11 cellular contexts compared by ENCODE assay signal in genomic region chr1:39133340-39133684, GRCh38.
DNase-seq lines count a peak whose midpoint lies in the region; ATAC-seq and TF ChIP-seq lines count a peak whose summit lies in the region.
"Had no signal": no experiment of that assay in that cellular context is flagged by ENCODE, and none has a peak within 500 bp of the region (broad histone marks: within the 10 kb centered on the region; RNA-seq: fewer than 3 reads in every experiment).

No MANE protein-coding gene starts in this region.

- H4K20me1 ChIP-seq in H9 (ENCODE audit: control insufficient read depth, insufficient read depth, insufficient read length): peaks cover 2% of the 10 kb centered on the region

- H3K9me3 ChIP-seq in H9 (ENCODE audit: control insufficient read depth, low read depth, low read length): no peaks in the 10 kb centered on the region
- no peaks in the 10 kb centered on the region for H3K9me3 ChIP-seq in skeletal muscle tissue (ENCODE audit: control insufficient read depth in 3 of 3, low read length in 3 of 3)
- H3K9me3 ChIP-seq in CD8-positive, alpha-beta memory T cell (ENCODE audit: low read length): no peaks in the 10 kb centered on the region

- CTCF ChIA-PET in CD8-positive, alpha-beta memory T cell (lab: Charles Lee): interaction anchor here (0.9 kb wide), 1 partner anchor 125 kb away, joined by 3 read pairs; no protein-coding TSS in a partner anchor
- CTCF ChIA-PET in activated CD4-positive, alpha-beta T cell treated with anti-CD3 and anti-CD28 coated beads, Interleukin-2, amount 10 ng/mL, durations not matched to agents 7 days and 5 days (lab: Charles Lee): interaction anchor here (0.6 kb wide), 1 partner anchor 33 kb away, joined by 3 read pairs; no protein-coding TSS in a partner anchor

- H3K9me3 Mint-ChIP-seq in H9 (no peaks in the 10 kb centered on the region), brain (no peaks in the 10 kb centered on the region)
- no peaks in the 10 kb centered on the region for H3K9me3 Mint-ChIP-seq in activated naive CD8-positive, alpha-beta T cell treated with anti-CD3 and anti-CD28 coated beads, Interleukin-2, amount 50 U/mL, for 24 hours
- H3K9me3 Mint-ChIP-seq in CD8-positive, alpha-beta memory T cell: no peaks in the 10 kb centered on the region
- no peaks in the 10 kb centered on the region for H3K9me3 Mint-ChIP-seq in activated CD4-positive, alpha-beta T cell treated with anti-CD3 and anti-CD28 coated beads, Interleukin-2, amount 10 ng/mL, durations not matched to agents 7 days and 5 days
- H3K9me3 Mint-ChIP-seq: central memory CD8-positive, alpha-beta T cell had no signal

- H3K27ac Mint-ChIP-seq in H9: peak overlapping the region; percentile 82 to 99 (median 99)
- H3K27ac Mint-ChIP-seq in brain: peak overlapping the region; percentile 80 to 97 (median 93)
- H3K27ac Mint-ChIP-seq in activated naive CD8-positive, alpha-beta T cell treated with anti-CD3 and anti-CD28 coated beads, Interleukin-2, amount 50 U/mL, for 24 hours: no peak overlapping the region
- H3K27ac Mint-ChIP-seq in CD8-positive, alpha-beta memory T cell: no peak overlapping the region
- no peak overlapping the region for H3K27ac Mint-ChIP-seq in activated CD4-positive, alpha-beta T cell treated with anti-CD3 and anti-CD28 coated beads, Interleukin-2, amount 10 ng/mL, durations not matched to agents 7 days and 5 days
- H3K27ac Mint-ChIP-seq: activated CD4-positive, alpha-beta T cell treated with anti-CD3 and anti-CD28 coated beads for 36 hours had no signal

- peaks cover 26% of the 10 kb centered on the region; the same call in 1 of the 2 replicates for H3K79me2 ChIP-seq in H9 (ENCODE audit: insufficient read depth, low read length)

- H3K14ac ChIP-seq in H9 (ENCODE audit: insufficient read depth, low read length): no peak overlapping the region

- peaks cover 3% of the 10 kb centered on the region for H3K79me1 ChIP-seq in H9 (ENCODE audit: insufficient read depth, low read depth, low read length, poor library complexity, severe bottlenecking)

- H2BK12ac ChIP-seq in H9 (ENCODE audit: insufficient read length, low read depth, low read length): no peak overlapping the region

- H3K4me2 ChIP-seq in H9 (ENCODE audit: insufficient read depth, insufficient read length, low read length): no peak overlapping the region

- POLR2A ChIA-PET in CD8-positive, alpha-beta memory T cell (lab: Charles Lee): no interaction called here
- POLR2A ChIA-PET in activated CD4-positive, alpha-beta T cell treated with anti-CD3 and anti-CD28 coated beads, Interleukin-2, amount 10 ng/mL, durations not matched to agents 7 days and 5 days (lab: Charles Lee): no interaction called here

- H2BK20ac ChIP-seq in H9 (ENCODE audit: low read depth, low read length, poor library complexity, severe bottlenecking): no peak overlapping the region

- WGBS in H9 (ENCODE audit: extremely low coverage, insufficient read length, low lambda C conversion rate): no CpG with 5 or more reads among the region's 1 CpG

- H3K23ac ChIP-seq in H9 (ENCODE audit: insufficient read length, low read depth, low read length): no peak overlapping the region

- H2BK15ac ChIP-seq in H9 (ENCODE audit: low read depth, low read length): no peak overlapping the region

- no peak overlapping the region for H3K4ac ChIP-seq in H9 (ENCODE audit: low read depth, low read length)

- H3K4me1 Mint-ChIP-seq in H9 (peaks cover 42 to 57% of the 10 kb centered on the region in 2 experiments), brain (peaks cover 56% of the 10 kb centered on the region)
- peaks cover 13% of the 10 kb centered on the region for H3K4me1 Mint-ChIP-seq in activated naive CD8-positive, alpha-beta T cell treated with anti-CD3 and anti-CD28 coated beads, Interleukin-2, amount 50 U/mL, for 24 hours
- no peaks in the 10 kb centered on the region for H3K4me1 Mint-ChIP-seq in CD8-positive, alpha-beta memory T cell
- peaks cover 7% of the 10 kb centered on the region for H3K4me1 Mint-ChIP-seq in activated CD4-positive, alpha-beta T cell treated with anti-CD3 and anti-CD28 coated beads, Interleukin-2, amount 10 ng/mL, durations not matched to agents 7 days and 5 days
- H3K4me1 Mint-ChIP-seq: central memory CD8-positive, alpha-beta T cell had no signal

- H3K4me3 ChIP-seq in skeletal muscle tissue (ENCODE audit: low read length in 3 of 3): peak overlapping the region in 1 of 3 donors; percentile 2
- H3K4me3 ChIP-seq in CD8-positive, alpha-beta memory T cell (ENCODE audit: low read length): no peak overlapping the region

- H4K91ac ChIP-seq in H9 (ENCODE audit: insufficient read length, low read depth, low read length): no peak overlapping the region

- no peak overlapping the region for H3T11ph ChIP-seq in H9 (ENCODE audit: low read length)

- no peak overlapping the region for H2AFZ ChIP-seq in H9 (ENCODE audit: low read length)

- no peak for TF ChIP-seq CTCF in H9 (conservative IDR thresholded peaks at IDR 0.05)
- TF ChIP-seq CTCF in brain (conservative IDR thresholded peaks at IDR 0.05): no peak

- H3K27me3 ChIP-seq in H9 (ENCODE audit: insufficient read depth, low read length): no peaks in the 10 kb centered on the region
- H3K27me3 ChIP-seq in layer of hippocampus (ENCODE audit: control insufficient read depth, insufficient read depth, low read length): no peaks in the 10 kb centered on the region
- H3K27me3 ChIP-seq in skeletal muscle tissue (ENCODE audit: control insufficient read depth in 3 of 3, insufficient read depth in 3 of 3, low read length in 3 of 3): no peaks in the 10 kb centered on the region
- no peaks in the 10 kb centered on the region for H3K27me3 ChIP-seq in CD8-positive, alpha-beta memory T cell (ENCODE audit: insufficient read depth, low read length, poor library complexity, severe bottlenecking)

- H3K27me3 Mint-ChIP-seq in H9 (ENCODE audit: low read depth) (no peaks in the 10 kb centered on the region), brain (no peaks in the 10 kb centered on the region)
- H3K27me3 Mint-ChIP-seq in activated naive CD8-positive, alpha-beta T cell treated with anti-CD3 and anti-CD28 coated beads, Interleukin-2, amount 50 U/mL, for 24 hours: no peaks in the 10 kb centered on the region
- no peaks in the 10 kb centered on the region for H3K27me3 Mint-ChIP-seq in CD8-positive, alpha-beta memory T cell
- no peaks in the 10 kb centered on the region for H3K27me3 Mint-ChIP-seq in activated CD4-positive, alpha-beta T cell treated with anti-CD3 and anti-CD28 coated beads, Interleukin-2, amount 10 ng/mL, durations not matched to agents 7 days and 5 days
- H3K27me3 Mint-ChIP-seq: activated CD4-positive, alpha-beta T cell treated with anti-CD3 and anti-CD28 coated beads for 36 hours; central memory CD8-positive, alpha-beta T cell had no signal

- H3K4me1 ChIP-seq in H9 (ENCODE audit: insufficient read depth, low read length) (peaks cover 26% of the 10 kb centered on the region), skeletal muscle tissue (ENCODE audit: control insufficient read depth in 3 of 3, insufficient read depth in 3 of 3, low read length in 3 of 3) (peaks cover 24 to 41% (median 26%) of the 10 kb centered on the region in 3 donors)
- H3K4me1 ChIP-seq in CD8-positive, alpha-beta memory T cell (ENCODE audit: insufficient read depth, low read length): no peaks in the 10 kb centered on the region

- no peaks in the 10 kb centered on the region for H3K23me2 ChIP-seq in H9 (ENCODE audit: insufficient read length, low read depth, low read length, poor library complexity, severe bottlenecking)

- ATAC-seq in activated naive CD8-positive, alpha-beta T cell treated with anti-CD3 and anti-CD28 coated beads, Interleukin-2, amount 50 U/mL, for 24 hours: no peak
- ATAC-seq in GM21360 (IDR thresholded peaks at IDR 0.05; ENCODE audit: unreplicated experiment): no peak
- ATAC-seq: activated CD4-positive, alpha-beta T cell treated with anti-CD3 and anti-CD28 coated beads for 36 hours had no signal

- no peaks in the 10 kb centered on the region for H3K36me3 ChIP-seq in skeletal muscle tissue (ENCODE audit: control insufficient read depth in 3 of 3, insufficient read depth in 3 of 3, low read length in 3 of 3)
- H3K36me3 ChIP-seq in CD8-positive, alpha-beta memory T cell (ENCODE audit: insufficient read depth, low read length): no peaks in the 10 kb centered on the region

- no peak overlapping the region for H2BK120ac ChIP-seq in H9 (ENCODE audit: low read depth, low read length, poor library complexity, severe bottlenecking)

- H3K36me3 Mint-ChIP-seq in H9 (ENCODE audit: insufficient read depth in 1 of 3, low read depth in 3 of 3) (peaks cover 0 to 5% (median 3%) of the 10 kb centered on the region in 3 experiments; a peak in 5 of 7 replicates), brain (peaks cover 32% of the 10 kb centered on the region)
- no peaks in the 10 kb centered on the region for H3K36me3 Mint-ChIP-seq in activated naive CD8-positive, alpha-beta T cell treated with anti-CD3 and anti-CD28 coated beads, Interleukin-2, amount 50 U/mL, for 24 hours (ENCODE audit: low read depth)
- no peaks in the 10 kb centered on the region for H3K36me3 Mint-ChIP-seq in CD8-positive, alpha-beta memory T cell
- H3K36me3 Mint-ChIP-seq in activated CD4-positive, alpha-beta T cell treated with anti-CD3 and anti-CD28 coated beads, Interleukin-2, amount 10 ng/mL, durations not matched to agents 7 days and 5 days (ENCODE audit: low read depth): no peaks in the 10 kb centered on the region

- no peak overlapping the region for H2BK5ac ChIP-seq in H9 (ENCODE audit: insufficient read length, low read length)

- H4K8ac ChIP-seq in H9 (replicated peaks; ENCODE audit: insufficient read length, low read depth, low read length): no peak overlapping the region

- H3K9ac ChIP-seq in H9 (ENCODE audit: extremely low read depth, insufficient read length, low read length) (no peak overlapping the region), skeletal muscle tissue (ENCODE audit: low read depth in 1 of 3, low read length in 3 of 3) (peak overlapping the region in 2 of 3 donors; percentile 8 to 28)

- no peak overlapping the region for H3K18ac ChIP-seq in H9 (ENCODE audit: insufficient read length, low read depth, low read length)

- H3K4me3 Mint-ChIP-seq in H9 (peak overlapping the region in 1 of 2 experiments; percentile 50; a peak in 3 of 5 replicates), brain (peak overlapping the region; percentile 14 to 72 (median 59))
- H3K4me3 Mint-ChIP-seq in activated naive CD8-positive, alpha-beta T cell treated with anti-CD3 and anti-CD28 coated beads, Interleukin-2, amount 50 U/mL, for 24 hours: no peak overlapping the region
- no peak overlapping the region for H3K4me3 Mint-ChIP-seq in CD8-positive, alpha-beta memory T cell
- H3K4me3 Mint-ChIP-seq in activated CD4-positive, alpha-beta T cell treated with anti-CD3 and anti-CD28 coated beads, Interleukin-2, amount 10 ng/mL, durations not matched to agents 7 days and 5 days: no peak overlapping the region
- H3K4me3 Mint-ChIP-seq: activated CD4-positive, alpha-beta T cell treated with anti-CD3 and anti-CD28 coated beads for 36 hours; central memory CD8-positive, alpha-beta T cell had no signal

- H3K27ac ChIP-seq in H9 (ENCODE audit: insufficient read length, low read depth, low read length) (peak overlapping the region; percentile 97), layer of hippocampus (ENCODE audit: low read depth, low read length) (peak overlapping the region; percentile 39), skeletal muscle tissue (ENCODE audit: low read depth, low read length) (peak overlapping the region; percentile 82)
- H3K27ac ChIP-seq in CD8-positive, alpha-beta memory T cell (ENCODE audit: low read depth, low read length): no peak overlapping the region
- H3K27ac ChIP-seq: SK-N-MC had no signal

- no peak overlapping the region for H3K56ac ChIP-seq in H9 (ENCODE audit: insufficient read length, low read depth, low read length)

- DNase-seq in H9: no peak
- no peak for DNase-seq in activated naive CD8-positive, alpha-beta T cell treated with anti-CD3 and anti-CD28 coated beads, Interleukin-2, amount 50 U/mL, for 24 hours
- no peak for DNase-seq in CD8-positive, alpha-beta memory T cell
- no peak for DNase-seq in activated CD4-positive, alpha-beta T cell treated with anti-CD3 and anti-CD28 coated beads, Interleukin-2, amount 10 ng/mL, durations not matched to agents 7 days and 5 days
- DNase-seq: activated CD4-positive, alpha-beta T cell treated with anti-CD3 and anti-CD28 coated beads for 36 hours had no signal

- H2AK5ac ChIP-seq in H9 (ENCODE audit: insufficient read length, low read length): no peak overlapping the region

- H4K5ac ChIP-seq in H9 (ENCODE audit: insufficient read length, low read depth, low read length): no peak overlapping the region

Comparison
In these comparisons a context has a peak if more than half of its experiments do, and no peak if none do; other contexts are left out.
1. H3K27ac Mint-ChIP-seq: peak in H9 (3 of 3) and brain (5 of 5); none in activated naive CD8-positive, alpha-beta T cell treated with anti-CD3 and anti-CD28 coated beads, Interleukin-2, amount 50 U/mL, for 24 hours (single experiment), CD8-positive, alpha-beta memory T cell (0 of 8) and activated CD4-positive, alpha-beta T cell treated with anti-CD3 and anti-CD28 coated beads, Interleukin-2, amount 10 ng/mL, durations not matched to agents 7 days and 5 days (single experiment).
2. H3K4me3 Mint-ChIP-seq: peak in brain (5 of 5); none in activated naive CD8-positive, alpha-beta T cell treated with anti-CD3 and anti-CD28 coated beads, Interleukin-2, amount 50 U/mL, for 24 hours (single experiment), CD8-positive, alpha-beta memory T cell (0 of 7) and activated CD4-positive, alpha-beta T cell treated with anti-CD3 and anti-CD28 coated beads, Interleukin-2, amount 10 ng/mL, durations not matched to agents 7 days and 5 days (single experiment).